In genomic region chr9:71985070-71985956, GRCh38 we compare ENCODE assay signal across 21 cellular contexts.
A peak's percentile ranks its signal among the peaks of the same experiment; 100 is the strongest.
DNase-seq lines count a peak whose midpoint lies in the region; ATAC-seq and TF ChIP-seq lines count a peak whose summit lies in the region.
"Had no signal": no experiment of that assay in that cellular context is flagged by ENCODE, and none has a peak within 500 bp of the region (broad histone marks: within the 10 kb centered on the region; RNA-seq: fewer than 3 reads in every experiment).

No MANE protein-coding gene starts in this region.

- no peaks in the 10 kb centered on the region for H3K9me3 ChIP-seq in neural progenitor cell (ENCODE audit: low read depth)
- H3K9me3 ChIP-seq: testis had no signal

- H4K20me1 ChIP-seq in neural progenitor cell (ENCODE audit: low read depth) = no peaks in the 10 kb centered on the region

- peaks cover 9% of the 10 kb centered on the region for H3K36me3 Mint-ChIP-seq in neural progenitor cell

- no peak overlapping the region for H3K9ac ChIP-seq in neural progenitor cell

- H3K27me3 Mint-ChIP-seq in neural progenitor cell (ENCODE audit: insufficient read depth, low read depth) = peaks cover 2% of the 10 kb centered on the region
- H3K27me3 Mint-ChIP-seq: activated CD4-positive, alpha-beta T cell treated with anti-CD3 and anti-CD28 coated beads for 36 hours; B cell had no signal

- H3K4me1 Mint-ChIP-seq in neural progenitor cell = no peaks in the 10 kb centered on the region
- H3K4me1 Mint-ChIP-seq: activated CD4-positive, alpha-beta T cell treated with anti-CD3 and anti-CD28 coated beads for 36 hours; neural crest cell had no signal

- H2AFZ ChIP-seq in neural progenitor cell (replicated peaks) = peak overlapping the region; percentile 7

- H3F3A ChIP-seq in neural progenitor cell (ENCODE audit: low read depth) = no peaks in the 10 kb centered on the region

- no peaks in the 10 kb centered on the region for H3K27me3 ChIP-seq in H7 (ENCODE audit: control insufficient read depth, insufficient read depth, low read length)
- H3K27me3 ChIP-seq in neural progenitor cell = no peaks in the 10 kb centered on the region
- H3K27me3 ChIP-seq: dorsolateral prefrontal cortex, testis had no signal

- ATAC-seq in HG02623 (IDR thresholded peaks at IDR 0.05; ENCODE audit: unreplicated experiment) (no peak), HG02571 (IDR thresholded peaks at IDR 0.05; ENCODE audit: unreplicated experiment) (no peak), HG02885 (IDR thresholded peaks at IDR 0.05; ENCODE audit: poor library complexity, unreplicated experiment) (no peak)
- ATAC-seq: activated CD4-positive, alpha-beta T cell treated with anti-CD3 and anti-CD28 coated beads for 36 hours had no signal

- H3K36me3 ChIP-seq in H7 (replicated peaks; ENCODE audit: control insufficient read depth, insufficient read depth, low read length) (no peaks in the 10 kb centered on the region), neural progenitor cell (no peaks in the 10 kb centered on the region)

- no peak overlapping the region for H3K4me3 Mint-ChIP-seq in neural progenitor cell
- H3K4me3 Mint-ChIP-seq: activated CD4-positive, alpha-beta T cell treated with anti-CD3 and anti-CD28 coated beads for 36 hours; activated naive CD4-positive, alpha-beta T cell treated with anti-CD3 and anti-CD28 coated beads for 36 hours; B cell; neural crest cell had no signal

- H3K79me2 ChIP-seq in neural progenitor cell (ENCODE audit: low read depth) = no peaks in the 10 kb centered on the region

- peak; percentile 62 for DNase-seq in H7
- peak; percentile 34 to 46 for DNase-seq in NCI-H526 (lab: John Stamatoyannopoulos, UW)
- DNase-seq in fibroblast of villous mesenchyme (ENCODE audit: low read depth) = peak; percentile 40
- peak; percentile 7 for DNase-seq in neural progenitor cell (ENCODE audit: low spot score)
- DNase-seq in amygdala (lab: John Stamatoyannopoulos, UW) = no peak
- DNase-seq: activated CD4-positive, alpha-beta T cell treated with anti-CD3 and anti-CD28 coated beads for 36 hours; activated naive CD4-positive, alpha-beta T cell treated with anti-CD3 and anti-CD28 coated beads for 36 hours; DMS153; dorsolateral prefrontal cortex; hypothalamus; NCI-H1092 treated with DMSO at 0.1 percent for 48 hours; NCI-H2171; SIG-M5; T-helper 2 cell; testis had no signal

- TF ChIP-seq CTCF in fibroblast of villous mesenchyme (IDR thresholded peaks at IDR 0.05; ENCODE audit: insufficient read depth, low read depth, low read length) = peak; percentile 10
- TF ChIP-seq CTCF in neural progenitor cell (IDR thresholded peaks at IDR 0.05) = peak; percentile 24

- H3K27ac Mint-ChIP-seq in neural progenitor cell = no peak overlapping the region
- H3K27ac Mint-ChIP-seq: activated CD4-positive, alpha-beta T cell treated with anti-CD3 and anti-CD28 coated beads for 36 hours; activated naive CD4-positive, alpha-beta T cell treated with anti-CD3 and anti-CD28 coated beads for 36 hours; B cell had no signal

- H3K4me3 ChIP-seq in H7 (ENCODE audit: insufficient read depth, low read depth, low read length) = no peak overlapping the region
- no peak overlapping the region for H3K4me3 ChIP-seq in fibroblast of villous mesenchyme (ENCODE audit: low read depth, low read length)
- H3K4me3 ChIP-seq in neural progenitor cell = no peak overlapping the region
- H3K4me3 ChIP-seq: dorsolateral prefrontal cortex, lung, testis had no signal

- no peak overlapping the region for H3K4me2 ChIP-seq in neural progenitor cell

- no peak overlapping the region for H3K27ac ChIP-seq in neural progenitor cell
- H3K27ac ChIP-seq: dorsolateral prefrontal cortex, testis had no signal

- H3K9me3 Mint-ChIP-seq in neural progenitor cell = peaks cover 2% of the 10 kb centered on the region
- H3K9me3 Mint-ChIP-seq: activated naive CD4-positive, alpha-beta T cell treated with anti-CD3 and anti-CD28 coated beads for 36 hours; neural crest cell had no signal

- peaks cover 4% of the 10 kb centered on the region for H3K4me1 ChIP-seq in neural progenitor cell
- H3K4me1 ChIP-seq: testis had no signal

Comparison
In these comparisons a context has a peak if more than half of its experiments do, and no peak if none do; other contexts are left out.
1. DNase-seq: peak in H7 (single experiment), NCI-H526 (2 of 2), fibroblast of villous mesenchyme (single experiment) and neural progenitor cell (single experiment); none in amygdala (0 of 56).